Comparison of ENCODE assay signal across 8 cellular contexts in the genomic region with DNA sequence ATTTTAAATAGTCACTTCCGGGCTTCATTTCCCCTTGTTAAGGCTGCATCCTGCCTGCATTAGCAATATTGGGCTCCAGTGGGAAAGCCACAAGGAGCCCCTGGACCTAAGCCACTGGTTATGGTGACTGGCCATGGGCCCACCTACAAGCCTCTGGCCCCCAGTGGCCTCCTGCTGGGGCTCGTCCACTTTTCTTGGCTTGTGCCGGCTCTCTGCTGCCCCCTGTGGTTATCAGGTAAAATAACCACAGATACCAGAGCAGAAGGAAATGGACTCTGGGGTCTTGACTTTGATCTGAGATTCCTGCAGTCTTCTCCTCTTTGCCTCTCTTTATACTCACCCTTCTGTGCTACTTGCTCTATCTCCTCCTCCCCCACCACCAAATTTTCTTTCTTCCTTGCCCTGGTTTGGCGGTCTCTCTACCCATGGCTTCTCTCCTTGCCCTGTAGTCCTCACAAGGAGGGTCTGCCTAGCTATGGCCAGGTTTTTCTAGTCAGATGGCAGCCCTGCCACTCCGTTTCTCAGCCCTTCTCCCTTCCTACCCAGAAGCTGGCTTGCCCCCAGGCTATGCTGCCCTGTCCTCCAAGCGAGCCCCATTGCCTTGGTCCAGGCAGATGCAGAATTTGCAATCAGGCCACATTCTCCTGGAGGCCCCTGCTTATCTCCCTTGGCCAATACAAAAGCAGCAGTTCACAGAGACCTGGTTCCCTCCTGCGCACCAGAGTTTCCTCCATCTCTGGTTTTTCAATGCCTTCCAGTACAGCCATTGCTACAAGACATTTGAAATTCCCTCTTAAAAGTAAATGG.
A peak's percentile ranks its signal among the peaks of the same experiment; 100 is the strongest.
DNase-seq lines count a peak whose midpoint lies in the region; ATAC-seq, FAIRE-seq and TF ChIP-seq lines count a peak whose summit lies in the region.

No MANE protein-coding gene starts in this region.

- H3K4me3 Mint-ChIP-seq in nephron progenitor cell, result no peak overlapping the region

- peak overlapping the region; percentile 32 for H3K4me2 ChIP-seq in SU-DHL-6 (ENCODE audit: low read depth, low read length, poor library complexity, severe bottlenecking)

- FAIRE-seq in H54 (lab: Jason Lieb, UNC), result no peak

- no peak overlapping the region for H3K9ac ChIP-seq in SU-DHL-6 (ENCODE audit: low read length)

- H3K79me2 ChIP-seq in SU-DHL-6 (ENCODE audit: insufficient read depth, low read length), result no peaks in the 10 kb centered on the region

- no peak overlapping the region for H3K27ac Mint-ChIP-seq in nephron progenitor cell

- ATAC-seq in GM21786 (IDR thresholded peaks at IDR 0.05; ENCODE audit: unreplicated experiment) (no peak), GM18519 (IDR thresholded peaks at IDR 0.05; ENCODE audit: low FRiP score, unreplicated experiment) (no peak)

- no peaks in the 10 kb centered on the region for H3K36me3 Mint-ChIP-seq in nephron progenitor cell (ENCODE audit: low read depth)

- no peaks in the 10 kb centered on the region for H3K9me3 ChIP-seq in SU-DHL-6 (ENCODE audit: insufficient read depth, low read length)

- no peak overlapping the region for H3K4me3 ChIP-seq in SU-DHL-6 (ENCODE audit: insufficient read depth, low read length, poor library complexity, severe bottlenecking)

- no peaks in the 10 kb centered on the region for H4K20me1 ChIP-seq in SU-DHL-6 (ENCODE audit: low read depth, low read length)

- peak; percentile 42 for DNase-seq in CD1c-positive myeloid dendritic cell (ENCODE audit: extremely low spot score)
- peak; percentile 55 for DNase-seq in H54 (ENCODE audit: insufficient read length, low spot score)
- DNase-seq in erythroblast (lab: John Stamatoyannopoulos, UW), result peak; percentile 32 to 58
- DNase-seq in nephron progenitor cell, result peak; percentile 55
- no peak for DNase-seq in GOT3 (lab: John Stamatoyannopoulos, UW)

- peaks cover 10% of the 10 kb centered on the region for H3K9me3 Mint-ChIP-seq in nephron progenitor cell

- H3K27me3 Mint-ChIP-seq in nephron progenitor cell (ENCODE audit: low read depth, poor library complexity), result peaks cover 42% of the 10 kb centered on the region

- TF ChIP-seq CTCF in SU-DHL-6 (IDR thresholded peaks at IDR 0.05; ENCODE audit: insufficient read depth, low read length, poor library complexity, severe bottlenecking) (peak; percentile 74), nephron progenitor cell (IDR thresholded peaks at IDR 0.05) (peak; percentile 94)

- H3K9me2 ChIP-seq in SU-DHL-6 (replicated peaks; ENCODE audit: insufficient read depth, low read length), result no peaks in the 10 kb centered on the region

- TF ChIP-seq POLR2A in H54 (IDR thresholded peaks at IDR 0.05; ENCODE audit: low read depth, low read length), result no peak
- no peak for TF ChIP-seq POLR2A in erythroblast (IDR thresholded peaks at IDR 0.05; ENCODE audit: low read length)

- no peaks in the 10 kb centered on the region for H3K27me3 ChIP-seq in SU-DHL-6 (ENCODE audit: low read length)

- H3K4me1 Mint-ChIP-seq in nephron progenitor cell, result no peaks in the 10 kb centered on the region

- no peaks in the 10 kb centered on the region for H3K36me3 ChIP-seq in SU-DHL-6 (ENCODE audit: low read length)

- H3F3A ChIP-seq in SU-DHL-6 (ENCODE audit: insufficient read depth), result no peaks in the 10 kb centered on the region

- no peak overlapping the region for H3K27ac ChIP-seq in SU-DHL-6 (ENCODE audit: low read depth, low read length)

- H2AFZ ChIP-seq in SU-DHL-6 (ENCODE audit: low read depth, low read length, severe bottlenecking), result peak overlapping the region; percentile 88
